1 cellular context compared by ENCODE assay signal in genomic region chr15:66646799-66647198, GRCh38.
TF ChIP-seq lines count a peak whose summit lies in the region.

No MANE protein-coding gene starts in this region.

TF ChIP-seq in GM23338, 12 proteins besides CTCF, POLR2A, EP300 and RAD21 (continued from another document):
- TF ChIP-seq NANOG (IDR thresholded peaks at IDR 0.05; ENCODE audit: borderline replicate concordance) (no peak), ZNF462 (CRISPR knock-in tag; IDR thresholded peaks at IDR 0.05) (no peak), EZH2phosphoT487 (IDR thresholded peaks at IDR 0.05; ENCODE audit: unreplicated experiment) (no peak), ZNF331 (CRISPR knock-in tag; IDR thresholded peaks at IDR 0.05; ENCODE audit: low read depth) (no peak), CREB1 (CRISPR knock-in tag; IDR thresholded peaks at IDR 0.05; ENCODE audit: low read depth) (no peak)
- TF ChIP-seq, protein P1, sequence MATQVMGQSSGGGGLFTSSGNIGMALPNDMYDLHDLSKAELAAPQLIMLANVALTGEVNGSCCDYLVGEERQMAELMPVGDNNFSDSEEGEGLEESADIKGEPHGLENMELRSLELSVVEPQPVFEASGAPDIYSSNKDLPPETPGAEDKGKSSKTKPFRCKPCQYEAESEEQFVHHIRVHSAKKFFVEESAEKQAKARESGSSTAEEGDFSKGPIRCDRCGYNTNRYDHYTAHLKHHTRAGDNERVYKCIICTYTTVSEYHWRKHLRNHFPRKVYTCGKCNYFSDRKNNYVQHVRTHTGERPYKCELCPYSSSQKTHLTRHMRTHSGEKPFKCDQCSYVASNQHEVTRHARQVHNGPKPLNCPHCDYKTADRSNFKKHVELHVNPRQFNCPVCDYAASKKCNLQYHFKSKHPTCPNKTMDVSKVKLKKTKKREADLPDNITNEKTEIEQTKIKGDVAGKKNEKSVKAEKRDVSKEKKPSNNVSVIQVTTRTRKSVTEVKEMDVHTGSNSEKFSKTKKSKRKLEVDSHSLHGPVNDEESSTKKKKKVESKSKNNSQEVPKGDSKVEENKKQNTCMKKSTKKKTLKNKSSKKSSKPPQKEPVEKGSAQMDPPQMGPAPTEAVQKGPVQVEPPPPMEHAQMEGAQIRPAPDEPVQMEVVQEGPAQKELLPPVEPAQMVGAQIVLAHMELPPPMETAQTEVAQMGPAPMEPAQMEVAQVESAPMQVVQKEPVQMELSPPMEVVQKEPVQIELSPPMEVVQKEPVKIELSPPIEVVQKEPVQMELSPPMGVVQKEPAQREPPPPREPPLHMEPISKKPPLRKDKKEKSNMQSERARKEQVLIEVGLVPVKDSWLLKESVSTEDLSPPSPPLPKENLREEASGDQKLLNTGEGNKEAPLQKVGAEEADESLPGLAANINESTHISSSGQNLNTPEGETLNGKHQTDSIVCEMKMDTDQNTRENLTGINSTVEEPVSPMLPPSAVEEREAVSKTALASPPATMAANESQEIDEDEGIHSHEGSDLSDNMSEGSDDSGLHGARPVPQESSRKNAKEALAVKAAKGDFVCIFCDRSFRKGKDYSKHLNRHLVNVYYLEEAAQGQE (IDR thresholded peaks at IDR 0.05; ENCODE audit: unreplicated experiment), result no peak
